Comparison of ENCODE assay signal across 32 cellular contexts in genomic region chr7:49866076-49866735, GRCh38.
DNase-seq lines count a peak whose midpoint lies in the region; FAIRE-seq and TF ChIP-seq lines count a peak whose summit lies in the region.
"Had no signal": no experiment of that assay in that cellular context is flagged by ENCODE, and none has a peak within 500 bp of the region (broad histone marks: within the 10 kb centered on the region; RNA-seq: fewer than 3 reads in every experiment).

No MANE protein-coding gene starts in this region.

- H3K9ac ChIP-seq in keratinocyte (ENCODE audit: control insufficient read depth, extremely low read depth, insufficient read depth, low read length), result no peak overlapping the region

- H4K20me1 ChIP-seq in keratinocyte (ENCODE audit: control insufficient read depth, extremely low read depth, insufficient read depth, low read length), result no peaks in the 10 kb centered on the region

- no peaks in the 10 kb centered on the region for H3K27me3 ChIP-seq in keratinocyte (ENCODE audit: control insufficient read depth, extremely low read depth, insufficient read depth, low read length)
- H3K27me3 ChIP-seq: brain microvascular endothelial cell, hepatocyte had no signal

- H3K4me2 ChIP-seq in keratinocyte (ENCODE audit: control insufficient read depth, extremely low read depth, insufficient read depth, low read depth, low read length), result peak overlapping the region; percentile 49
- H3K4me2 ChIP-seq: hepatocyte had no signal

- H3K4me1 ChIP-seq in keratinocyte (ENCODE audit: control insufficient read depth, extremely low read depth, insufficient read depth, low read length), result peaks cover 13% of the 10 kb centered on the region
- H3K4me1 ChIP-seq: psoas muscle had no signal

- DNase-seq in DMS 273 (lab: John Stamatoyannopoulos, UW; ENCODE audit: unreplicated experiment) (peak; percentile 87), NCI-H2171 treated with DMSO at 0.1 percent for 48 hours (lab: John Stamatoyannopoulos, UW) (peak; percentile 86), epithelial cell of esophagus (ENCODE audit: low read depth) (peak; percentile 95), keratinocyte (ENCODE audit: low read depth, low spot score) (peak; percentile 83), NCI-H774 (lab: John Stamatoyannopoulos, UW) (no peak), activated gamma-delta T cell (lab: John Stamatoyannopoulos, UW) (no peak)
- DNase-seq in activated CD4-positive, alpha-beta T cell treated with anti-CD3 and anti-CD28 coated beads for 4 hours, result no peak
- DNase-seq in activated effector memory CD4-positive, alpha-beta T cell treated with anti-CD3 and anti-CD28 coated beads, Interleukin-2, amount 50 U/mL, for 16 hours, result no peak
- DNase-seq: activated CD4-positive, alpha-beta T cell treated with anti-CD3 and anti-CD28 coated beads, Interleukin-2, amount 10 ng/mL, durations not matched to agents 7 days and 5 days; activated naive CD4-positive, alpha-beta T cell treated with anti-CD3 and anti-CD28 coated beads for 36 hours; activated T-cell treated with anti-CD3 and anti-CD28 coated beads, Interleukin-2, amount 50 U/mL, for 72 hours; amniotic stem cell; brain microvascular endothelial cell; CD8-positive, alpha-beta T cell; DMS153; effector CD4-positive, alpha-beta T cell; erythroblast; foreskin fibroblast; H9; naive B cell; NCI-H1105 treated with DMSO at 0.1 percent for 48 hours; NCI-H2029 treated with DMSO at 0.1 percent for 48 hours; nucleus accumbens; psoas muscle; stimulated activated naive CD8-positive, alpha-beta T cell treated with anti-CD3 and anti-CD28 coated beads, Interleukin-15, Interleukin-2, amounts not matched to agents 100 U/mL and 50 U/mL, for 24 hours; SW 1271; T-helper 9 cell had no signal

- no peaks in the 10 kb centered on the region for H3K79me2 ChIP-seq in keratinocyte (ENCODE audit: control insufficient read depth, insufficient read depth, low read length)
- H3K79me2 ChIP-seq: hepatocyte had no signal

- H3K4me3 ChIP-seq in epithelial cell of esophagus (ENCODE audit: low read length) (no peak overlapping the region), keratinocyte (ENCODE audit: control insufficient read depth in 2 of 3, extremely low read depth in 1 of 3, insufficient read depth in 2 of 3, low read depth in 1 of 3, low read length in 3 of 3) (no peak overlapping the region)
- H3K4me3 ChIP-seq: hepatocyte, psoas muscle, skin epidermis, thoracic aorta had no signal

- H3K9me3 ChIP-seq in keratinocyte (ENCODE audit: control insufficient read depth, low read depth, low read length), result no peaks in the 10 kb centered on the region
- H3K9me3 ChIP-seq: psoas muscle, thoracic aorta had no signal

- TF ChIP-seq CTCF in epithelial cell of esophagus (IDR thresholded peaks at IDR 0.05; ENCODE audit: insufficient read depth, low read depth, low read length, missing control alignments) (no peak), keratinocyte (optimal IDR thresholded peaks at IDR 0.05 in 1 of 3, IDR thresholded peaks at IDR 0.05 in 1 of 3, conservative IDR thresholded peaks at IDR 0.05 in 1 of 3; ENCODE audit: extremely low read depth in 1 of 3, insufficient read depth in 2 of 3, low read length in 3 of 3) (no peak)

- dilution Hi-C loops in keratinocyte (cut with MboI; ENCODE audit: extremely low pct_ligation_motif_present, low sequenced_read_pairs), result no loop called here

- H2AFZ ChIP-seq in keratinocyte (ENCODE audit: control insufficient read depth, low read length), result no peak overlapping the region
- H2AFZ ChIP-seq: hepatocyte had no signal

- H3K9me1 ChIP-seq in keratinocyte (ENCODE audit: control insufficient read depth, extremely low read depth, insufficient read depth, low read length), result no peaks in the 10 kb centered on the region

- H3K36me3 ChIP-seq in keratinocyte (ENCODE audit: control insufficient read depth in 2 of 2, extremely low read depth in 1 of 2, insufficient read depth in 2 of 2, low read length in 2 of 2), result no peaks in the 10 kb centered on the region
- H3K36me3 ChIP-seq: brain microvascular endothelial cell, thoracic aorta had no signal

- no peak overlapping the region for H3K27ac ChIP-seq in keratinocyte (ENCODE audit: control insufficient read depth, insufficient read depth, low read length)
- H3K27ac ChIP-seq: brain microvascular endothelial cell, hepatocyte, psoas muscle, thoracic aorta, VCaP had no signal

- peak; percentile 94 for FAIRE-seq in keratinocyte (lab: Jason Lieb, UNC)
- FAIRE-seq: colon had no signal

Comparison
In these comparisons a context has a peak if more than half of its experiments do, and no peak if none do; other contexts are left out.
1. DNase-seq: peak in DMS 273 (single experiment), NCI-H2171 treated with DMSO at 0.1 percent for 48 hours (single experiment), epithelial cell of esophagus (single experiment) and keratinocyte (single experiment); none in activated CD4-positive, alpha-beta T cell treated with anti-CD3 and anti-CD28 coated beads for 4 hours (0 of 2), NCI-H774 (single experiment), activated effector memory CD4-positive, alpha-beta T cell treated with anti-CD3 and anti-CD28 coated beads, Interleukin-2, amount 50 U/mL, for 16 hours (single experiment) and activated gamma-delta T cell (single experiment).